Comparison of ENCODE assay signal across 1 cellular context in genomic region chr6:150600302-150601017, GRCh38.
A peak's percentile ranks its signal among the peaks of the same experiment; 100 is the strongest.
TF ChIP-seq lines count a peak whose summit lies in the region.

No MANE protein-coding gene starts in this region.

TF ChIP-seq in GM12878, 131 proteins besides CTCF, POLR2A, EP300 and RAD21 (continued from another document and continues in another):
- TF ChIP-seq BCL3 (IDR thresholded peaks at IDR 0.05; ENCODE audit: borderline replicate concordance, insufficient read depth, low read depth, low read length, poor library complexity, severe bottlenecking) (no peak), ESRRA (IDR thresholded peaks at IDR 0.05; ENCODE audit: low read length) (no peak), SUZ12 (IDR thresholded peaks at IDR 0.05; ENCODE audit: unreplicated experiment) (no peak), MLLT1 (IDR thresholded peaks at IDR 0.05) (peak; percentile 34; the same call in 1 of the 2 replicates), IKZF2 (IDR thresholded peaks at IDR 0.05) (peak; percentile 39 to 60), MXI1 (IDR thresholded peaks at IDR 0.05; ENCODE audit: low read depth, low read length) (no peak), POLR2AphosphoS2 (IDR thresholded peaks at IDR 0.05; ENCODE audit: low read depth, low read length) (no peak), KLF5 (IDR thresholded peaks at IDR 0.05; ENCODE audit: partially characterized antibody) (no peak), TCF12 (IDR thresholded peaks at IDR 0.05; ENCODE audit: low read depth, low read length) (no peak), BMI1 (IDR thresholded peaks at IDR 0.05; ENCODE audit: borderline replicate concordance) (no peak), ZNF217 (IDR thresholded peaks at IDR 0.05) (no peak; the same call in 1 of the 2 replicates), CEBPZ (IDR thresholded peaks at IDR 0.05; ENCODE audit: low read depth, low read length) (no peak), HDAC6 (IDR thresholded peaks at IDR 0.05; ENCODE audit: unreplicated experiment) (no peak), ZNF622 (IDR thresholded peaks at IDR 0.05) (no peak), BCLAF1 (IDR thresholded peaks at IDR 0.05) (no peak), PBX3 (IDR thresholded peaks at IDR 0.05; ENCODE audit: insufficient replicate concordance, low read depth, low read length) (no peak), KAT2A (conservative IDR thresholded peaks at IDR 0.05; ENCODE audit: control insufficient read depth, low read depth, low read length) (no peak), WRNIP1 (IDR thresholded peaks at IDR 0.05; ENCODE audit: borderline replicate concordance, low read depth, low read length) (no peak), HCFC1 (IDR thresholded peaks at IDR 0.05; ENCODE audit: low read length) (no peak), POLR2AphosphoS5 (IDR thresholded peaks at IDR 0.05; ENCODE audit: low read length) (no peak), LARP7 (IDR thresholded peaks at IDR 0.05) (peak; percentile 50), KDM1A (IDR thresholded peaks at IDR 0.05; ENCODE audit: borderline replicate concordance) (no peak), MEF2A (IDR thresholded peaks at IDR 0.05; ENCODE audit: insufficient read depth, low read depth, low read length) (no peak), CHD2 (IDR thresholded peaks at IDR 0.05; ENCODE audit: borderline replicate concordance, low read depth, low read length) (peak; percentile 21; the same call in 1 of the 2 replicates), MEF2B (IDR thresholded peaks at IDR 0.05; ENCODE audit: partially characterized antibody, poor library complexity, severe bottlenecking) (no peak), RUNX3 (IDR thresholded peaks at IDR 0.05; ENCODE audit: low read length) (peak; percentile 25; the same call in 1 of the 2 replicates), EGR1 (IDR thresholded peaks at IDR 0.05; ENCODE audit: borderline replicate concordance in 1 of 2, low read depth in 2 of 2, low read length in 2 of 2) (0 out of 3 replicates have a peak, but pooled peaks of 1 of the 2 experiments have one; percentile 36), ETV6 (conservative IDR thresholded peaks at IDR 0.05 in 1 of 2, IDR thresholded peaks at IDR 0.05 in 1 of 2; ENCODE audit: borderline replicate concordance in 1 of 2, low read depth in 1 of 2) (0 out of 4 replicates have a peak, but pooled peaks of 1 of the 2 experiments have one; percentile 18), RB1 (IDR thresholded peaks at IDR 0.05; ENCODE audit: borderline replicate concordance) (peak; percentile 58; the same call in 1 of the 2 replicates)
- TF ChIP-seq, protein P1, sequence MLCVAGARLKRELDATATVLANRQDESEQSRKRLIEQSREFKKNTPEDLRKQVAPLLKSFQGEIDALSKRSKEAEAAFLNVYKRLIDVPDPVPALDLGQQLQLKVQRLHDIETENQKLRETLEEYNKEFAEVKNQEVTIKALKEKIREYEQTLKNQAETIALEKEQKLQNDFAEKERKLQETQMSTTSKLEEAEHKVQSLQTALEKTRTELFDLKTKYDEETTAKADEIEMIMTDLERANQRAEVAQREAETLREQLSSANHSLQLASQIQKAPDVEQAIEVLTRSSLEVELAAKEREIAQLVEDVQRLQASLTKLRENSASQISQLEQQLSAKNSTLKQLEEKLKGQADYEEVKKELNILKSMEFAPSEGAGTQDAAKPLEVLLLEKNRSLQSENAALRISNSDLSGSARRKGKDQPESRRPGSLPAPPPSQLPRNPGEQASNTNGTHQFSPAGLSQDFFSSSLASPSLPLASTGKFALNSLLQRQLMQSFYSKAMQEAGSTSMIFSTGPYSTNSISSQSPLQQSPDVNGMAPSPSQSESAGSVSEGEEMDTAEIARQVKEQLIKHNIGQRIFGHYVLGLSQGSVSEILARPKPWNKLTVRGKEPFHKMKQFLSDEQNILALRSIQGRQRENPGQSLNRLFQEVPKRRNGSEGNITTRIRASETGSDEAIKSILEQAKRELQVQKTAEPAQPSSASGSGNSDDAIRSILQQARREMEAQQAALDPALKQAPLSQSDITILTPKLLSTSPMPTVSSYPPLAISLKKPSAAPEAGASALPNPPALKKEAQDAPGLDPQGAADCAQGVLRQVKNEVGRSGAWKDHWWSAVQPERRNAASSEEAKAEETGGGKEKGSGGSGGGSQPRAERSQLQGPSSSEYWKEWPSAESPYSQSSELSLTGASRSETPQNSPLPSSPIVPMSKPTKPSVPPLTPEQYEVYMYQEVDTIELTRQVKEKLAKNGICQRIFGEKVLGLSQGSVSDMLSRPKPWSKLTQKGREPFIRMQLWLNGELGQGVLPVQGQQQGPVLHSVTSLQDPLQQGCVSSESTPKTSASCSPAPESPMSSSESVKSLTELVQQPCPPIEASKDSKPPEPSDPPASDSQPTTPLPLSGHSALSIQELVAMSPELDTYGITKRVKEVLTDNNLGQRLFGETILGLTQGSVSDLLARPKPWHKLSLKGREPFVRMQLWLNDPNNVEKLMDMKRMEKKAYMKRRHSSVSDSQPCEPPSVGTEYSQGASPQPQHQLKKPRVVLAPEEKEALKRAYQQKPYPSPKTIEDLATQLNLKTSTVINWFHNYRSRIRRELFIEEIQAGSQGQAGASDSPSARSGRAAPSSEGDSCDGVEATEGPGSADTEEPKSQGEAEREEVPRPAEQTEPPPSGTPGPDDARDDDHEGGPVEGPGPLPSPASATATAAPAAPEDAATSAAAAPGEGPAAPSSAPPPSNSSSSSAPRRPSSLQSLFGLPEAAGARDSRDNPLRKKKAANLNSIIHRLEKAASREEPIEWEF (IDR thresholded peaks at IDR 0.05; ENCODE audit: insufficient replicate concordance, low read depth, low read length) = no peak
- TF ChIP-seq, protein P2, sequence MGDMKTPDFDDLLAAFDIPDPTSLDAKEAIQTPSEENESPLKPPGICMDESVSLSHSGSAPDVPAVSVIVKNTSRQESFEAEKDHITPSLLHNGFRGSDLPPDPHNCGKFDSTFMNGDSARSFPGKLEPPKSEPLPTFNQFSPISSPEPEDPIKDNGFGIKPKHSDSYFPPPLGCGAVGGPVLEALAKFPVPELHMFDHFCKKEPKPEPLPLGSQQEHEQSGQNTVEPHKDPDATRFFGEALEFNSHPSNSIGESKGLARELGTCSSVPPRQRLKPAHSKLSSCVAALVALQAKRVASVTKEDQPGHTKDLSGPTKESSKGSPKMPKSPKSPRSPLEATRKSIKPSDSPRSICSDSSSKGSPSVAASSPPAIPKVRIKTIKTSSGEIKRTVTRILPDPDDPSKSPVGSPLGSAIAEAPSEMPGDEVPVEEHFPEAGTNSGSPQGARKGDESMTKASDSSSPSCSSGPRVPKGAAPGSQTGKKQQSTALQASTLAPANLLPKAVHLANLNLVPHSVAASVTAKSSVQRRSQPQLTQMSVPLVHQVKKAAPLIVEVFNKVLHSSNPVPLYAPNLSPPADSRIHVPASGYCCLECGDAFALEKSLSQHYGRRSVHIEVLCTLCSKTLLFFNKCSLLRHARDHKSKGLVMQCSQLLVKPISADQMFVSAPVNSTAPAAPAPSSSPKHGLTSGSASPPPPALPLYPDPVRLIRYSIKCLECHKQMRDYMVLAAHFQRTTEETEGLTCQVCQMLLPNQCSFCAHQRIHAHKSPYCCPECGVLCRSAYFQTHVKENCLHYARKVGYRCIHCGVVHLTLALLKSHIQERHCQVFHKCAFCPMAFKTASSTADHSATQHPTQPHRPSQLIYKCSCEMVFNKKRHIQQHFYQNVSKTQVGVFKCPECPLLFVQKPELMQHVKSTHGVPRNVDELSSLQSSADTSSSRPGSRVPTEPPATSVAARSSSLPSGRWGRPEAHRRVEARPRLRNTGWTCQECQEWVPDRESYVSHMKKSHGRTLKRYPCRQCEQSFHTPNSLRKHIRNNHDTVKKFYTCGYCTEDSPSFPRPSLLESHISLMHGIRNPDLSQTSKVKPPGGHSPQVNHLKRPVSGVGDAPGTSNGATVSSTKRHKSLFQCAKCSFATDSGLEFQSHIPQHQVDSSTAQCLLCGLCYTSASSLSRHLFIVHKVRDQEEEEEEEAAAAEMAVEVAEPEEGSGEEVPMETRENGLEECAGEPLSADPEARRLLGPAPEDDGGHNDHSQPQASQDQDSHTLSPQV (IDR thresholded peaks at IDR 0.05) = no peak
- TF ChIP-seq, protein P3, sequence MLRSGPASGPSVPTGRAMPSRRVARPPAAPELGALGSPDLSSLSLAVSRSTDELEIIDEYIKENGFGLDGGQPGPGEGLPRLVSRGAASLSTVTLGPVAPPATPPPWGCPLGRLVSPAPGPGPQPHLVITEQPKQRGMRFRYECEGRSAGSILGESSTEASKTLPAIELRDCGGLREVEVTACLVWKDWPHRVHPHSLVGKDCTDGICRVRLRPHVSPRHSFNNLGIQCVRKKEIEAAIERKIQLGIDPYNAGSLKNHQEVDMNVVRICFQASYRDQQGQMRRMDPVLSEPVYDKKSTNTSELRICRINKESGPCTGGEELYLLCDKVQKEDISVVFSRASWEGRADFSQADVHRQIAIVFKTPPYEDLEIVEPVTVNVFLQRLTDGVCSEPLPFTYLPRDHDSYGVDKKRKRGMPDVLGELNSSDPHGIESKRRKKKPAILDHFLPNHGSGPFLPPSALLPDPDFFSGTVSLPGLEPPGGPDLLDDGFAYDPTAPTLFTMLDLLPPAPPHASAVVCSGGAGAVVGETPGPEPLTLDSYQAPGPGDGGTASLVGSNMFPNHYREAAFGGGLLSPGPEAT (IDR thresholded peaks at IDR 0.05; ENCODE audit: low read depth) = peak; percentile 61; the same call in 1 of the 2 replicates
- TF ChIP-seq, protein P4, sequence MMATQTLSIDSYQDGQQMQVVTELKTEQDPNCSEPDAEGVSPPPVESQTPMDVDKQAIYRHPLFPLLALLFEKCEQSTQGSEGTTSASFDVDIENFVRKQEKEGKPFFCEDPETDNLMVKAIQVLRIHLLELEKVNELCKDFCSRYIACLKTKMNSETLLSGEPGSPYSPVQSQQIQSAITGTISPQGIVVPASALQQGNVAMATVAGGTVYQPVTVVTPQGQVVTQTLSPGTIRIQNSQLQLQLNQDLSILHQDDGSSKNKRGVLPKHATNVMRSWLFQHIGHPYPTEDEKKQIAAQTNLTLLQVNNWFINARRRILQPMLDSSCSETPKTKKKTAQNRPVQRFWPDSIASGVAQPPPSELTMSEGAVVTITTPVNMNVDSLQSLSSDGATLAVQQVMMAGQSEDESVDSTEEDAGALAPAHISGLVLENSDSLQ (IDR thresholded peaks at IDR 0.05) = no peak
